Comparison of ENCODE assay signal across 23 cellular contexts in the genomic region with DNA sequence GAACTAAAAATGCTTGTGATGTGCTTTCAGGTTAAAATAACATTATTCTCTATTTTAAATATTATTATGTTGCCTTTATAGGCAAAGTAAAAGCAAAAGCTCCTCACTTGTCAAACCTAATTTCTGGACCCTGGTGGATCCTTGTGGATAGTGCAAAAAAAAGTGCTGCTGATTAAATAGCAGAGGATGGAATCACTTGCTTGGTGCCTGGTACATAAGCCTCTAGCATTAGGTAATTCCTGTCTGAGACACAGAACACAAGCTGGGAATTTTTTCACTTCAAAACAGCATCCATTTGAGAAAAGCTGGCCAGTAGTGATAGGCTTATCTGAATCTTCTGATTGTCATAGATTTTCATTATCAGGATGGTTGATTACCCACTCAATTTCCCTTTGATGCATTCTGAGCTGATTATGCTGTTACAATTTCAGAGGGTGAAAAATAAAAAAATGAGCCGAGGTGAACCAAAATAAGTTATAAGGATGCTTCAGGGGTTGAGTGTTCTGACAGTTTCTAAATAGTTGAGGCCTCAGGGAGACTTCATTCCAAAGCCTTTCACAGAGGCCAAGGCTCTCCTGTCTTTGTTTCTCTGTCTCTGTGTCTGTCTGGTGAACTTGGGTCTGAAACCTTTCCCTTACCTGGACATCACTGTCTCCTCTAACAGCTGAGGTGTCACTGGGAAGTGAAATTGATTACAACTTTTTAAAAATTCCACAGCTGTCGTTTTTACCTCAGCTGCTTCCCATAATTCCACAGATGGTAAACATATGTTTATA.
"Had no signal": no experiment of that assay in that cellular context is flagged by ENCODE, and none has a peak within 500 bp of the region (broad histone marks: within the 10 kb centered on the region; RNA-seq: fewer than 3 reads in every experiment).

No MANE protein-coding gene starts in this region.

- H3K27me3 ChIP-seq: breast epithelium, foreskin keratinocyte, heart left ventricle, neural progenitor cell, right atrium auricular region, spleen, suprapubic skin, tibial artery, upper lobe of right lung had no signal

- H3K9me3 ChIP-seq: breast epithelium, right atrium auricular region, suprapubic skin, tibial artery, upper lobe of right lung had no signal

- H3K36me3 ChIP-seq: breast epithelium, heart left ventricle, neural progenitor cell, right atrium auricular region, spleen, suprapubic skin, tibial artery, upper lobe of right lung had no signal

- ATAC-seq: activated naive CD4-positive, alpha-beta T cell treated with anti-CD3 and anti-CD28 coated beads, Interleukin-2, amount 50 U/mL, for 72 hours; activated T-cell treated with anti-CD3 and anti-CD28 coated beads, Interleukin-2, amount 50 U/mL, for 72 hours; esophagus mucosa; foreskin keratinocyte; heart left ventricle; left ventricle myocardium superior; naive thymus-derived CD4-positive, alpha-beta T cell; upper lobe of right lung had no signal

- H3K4me1 ChIP-seq: breast epithelium, foreskin keratinocyte, heart left ventricle, right atrium auricular region, spleen, suprapubic skin, tibial artery, upper lobe of right lung had no signal

- H3K9ac ChIP-seq: neural progenitor cell had no signal

- H3K27ac ChIP-seq: breast epithelium, foreskin keratinocyte, heart left ventricle, neural progenitor cell, right atrium auricular region, spleen, suprapubic skin, tibial artery, upper lobe of right lung had no signal

- DNase-seq: activated CD4-positive, alpha-beta T cell treated with anti-CD3 and anti-CD28 coated beads for 4 hours; activated CD4-positive, alpha-beta T cell treated with anti-CD3 and anti-CD28 coated beads, Interleukin-2, amount 50 U/mL, for 4 hours; activated naive CD4-positive, alpha-beta T cell; activated T-cell treated with anti-CD3 and anti-CD28 coated beads for 4 hours; activated T-cell treated with anti-CD3 and anti-CD28 coated beads, Interleukin-2, amount 50 U/mL, for 72 hours; central memory CD4-positive, alpha-beta T cell; foreskin keratinocyte; heart left ventricle; islet precursor cell; left ventricle myocardium superior; midbrain; naive thymus-derived CD4-positive, alpha-beta T cell; occipital lobe; spleen; stimulated activated naive CD4-positive, alpha-beta T cell; tibial artery; upper lobe of right lung had no signal

- H3K4me2 ChIP-seq: neural progenitor cell had no signal

- H3K4me3 ChIP-seq: breast epithelium, heart left ventricle, neural progenitor cell, right atrium auricular region, spleen, suprapubic skin, tibial artery, upper lobe of right lung had no signal
